Comparison of ENCODE assay signal across 24 cellular contexts in genomic region chr6:148332088-148332487, GRCh38. TPM values are rescaled to one million over a fixed set of nuclear protein-coding genes. Genes with fewer than 3 reads are reported as not detected.
DNase-seq lines count a peak whose midpoint lies in the region; ATAC-seq, FAIRE-seq and TF ChIP-seq lines count a peak whose summit lies in the region.
"Had no signal": no experiment of that assay in that cellular context is flagged by ENCODE, and none has a peak within 500 bp of the region (broad histone marks: within the 10 kb centered on the region; RNA-seq: fewer than 3 reads in every experiment).

No MANE protein-coding gene starts in this region.

- H3K27me3 ChIP-seq in GM23248 (replicated peaks; ENCODE audit: insufficient read depth) (no peaks in the 10 kb centered on the region), gastroesophageal sphincter (no peaks in the 10 kb centered on the region)

- H3K4me2 ChIP-seq in GM23248 (ENCODE audit: unreplicated experiment) = no peak overlapping the region

- H4K20me1 ChIP-seq in GM23248 (ENCODE audit: insufficient read depth) = no peaks in the 10 kb centered on the region

- 90 to 100% methylated on average over 1 of the region's 1 CpG for WGBS in GM23248 (ENCODE audit: low coverage in 1 of 2, low lambda C conversion rate in 2 of 2, missing lambda C conversion rate in 2 of 2), 2 experiments
- WGBS in gastroesophageal sphincter (ENCODE audit: low coverage in 1 of 2), 2 donors = 91 to 94% methylated on average over 1 of the region's 1 CpG

- H3K4me3 Mint-ChIP-seq in WTC11 = no peak overlapping the region
- H3K4me3 Mint-ChIP-seq in nephron progenitor cell = no peak overlapping the region
- H3K4me3 Mint-ChIP-seq: B cell had no signal

- H3K36me3 Mint-ChIP-seq in WTC11 = no peaks in the 10 kb centered on the region
- no peaks in the 10 kb centered on the region for H3K36me3 Mint-ChIP-seq in nephron progenitor cell (ENCODE audit: low read depth)

- H3K9me3 Mint-ChIP-seq in WTC11 (no peaks in the 10 kb centered on the region), nephron progenitor cell (no peaks in the 10 kb centered on the region)

- DNase-seq in GM23248 (peak; percentile 26), WTC11 (ENCODE audit: low spot score) (no peak), nephron progenitor cell (no peak), Right ventricle myocardium superior (no peak), frontal cortex (ENCODE audit: low spot score in 2 of 2) (no peak)
- no peak for DNase-seq in activated CD8-positive, alpha-beta memory T cell treated with anti-CD3 and anti-CD28 coated beads for 24 hours
- DNase-seq: DMS 273 treated with DMSO at 0.1 percent for 48 hours; MM.1S; NCI-H1092; NCI-H1436 treated with DMSO at 0.1 percent for 48 hours; NCI-H2029; NCI-H2171; NCI-H446 treated with DMSO at 0.1 percent for 48 hours; NCI-H748 treated with DMSO at 0.1 percent for 48 hours; NK-92 treated with Interleukin-12 subunit alpha and Interleukin-12 subunit beta, amount 100 ng/mL, for 24 hours had no signal

- H3K9me3 ChIP-seq in GM23248 (ENCODE audit: low read depth) = no peaks in the 10 kb centered on the region
- no peaks in the 10 kb centered on the region for H3K9me3 ChIP-seq in gastroesophageal sphincter
- H3K9me3 ChIP-seq: HAP-1 had no signal

- H2AFZ ChIP-seq in GM23248 = no peak overlapping the region

- intact Hi-C loops in Right ventricle myocardium superior (cut with DNase I) = no loop called here

- no peak for TF ChIP-seq EP300 in gastroesophageal sphincter (IDR thresholded peaks at IDR 0.05)

- H3K27me3 Mint-ChIP-seq in WTC11 (ENCODE audit: low read depth) (no peaks in the 10 kb centered on the region), nephron progenitor cell (ENCODE audit: low read depth, poor library complexity) (peaks cover 2% of the 10 kb centered on the region)

- no peak overlapping the region for H3K9ac ChIP-seq in GM23248

- H3K36me3 ChIP-seq in GM23248 (ENCODE audit: low read depth) = no peaks in the 10 kb centered on the region
- no peaks in the 10 kb centered on the region for H3K36me3 ChIP-seq in gastroesophageal sphincter
- H3K36me3 ChIP-seq: HAP-1 had no signal

- H3K4me3 ChIP-seq in GM23248 (no peak overlapping the region), gastroesophageal sphincter (no peak overlapping the region)
- H3K4me3 ChIP-seq: HAP-1 had no signal

- H3K27ac ChIP-seq in GM23248 = peak overlapping the region; percentile 21; the same call in 1 of the 2 replicates
- no peak overlapping the region for H3K27ac ChIP-seq in gastroesophageal sphincter

- H3K4me1 ChIP-seq in GM23248 (ENCODE audit: insufficient read depth) = peaks cover 51% of the 10 kb centered on the region
- H3K4me1 ChIP-seq in gastroesophageal sphincter = peaks cover 0 to 21% (median 19%) of the 10 kb centered on the region in 3 donors
- H3K4me1 ChIP-seq: HAP-1 had no signal

- H3K4me1 Mint-ChIP-seq in WTC11 = peaks cover 16% of the 10 kb centered on the region; the same call in 1 of the 2 replicates
- peaks cover 11% of the 10 kb centered on the region for H3K4me1 Mint-ChIP-seq in nephron progenitor cell
- H3K4me1 Mint-ChIP-seq: B cell had no signal

- no peak for TF ChIP-seq CTCF in WTC11 (IDR thresholded peaks at IDR 0.05)
- no peak for TF ChIP-seq CTCF in nephron progenitor cell (IDR thresholded peaks at IDR 0.05)
- no peak for TF ChIP-seq CTCF in gastroesophageal sphincter (IDR thresholded peaks at IDR 0.05)

- peaks cover 85% of the 10 kb centered on the region for H3K79me2 ChIP-seq in GM23248 (ENCODE audit: insufficient read depth)

- in situ Hi-C loops in GM23248 (cut with MboI) = no loop called here

- H3K9me2 ChIP-seq in GM23248 (ENCODE audit: insufficient read depth) = no peaks in the 10 kb centered on the region

- H3K27ac Mint-ChIP-seq in WTC11 (peak overlapping the region; percentile 21), nephron progenitor cell (peak overlapping the region; percentile 21)
- H3K27ac Mint-ChIP-seq: B cell had no signal

- POLR2A ChIA-PET in WTC11 (lab: Charles Lee) = no interaction called here

- peaks cover 39% of the 10 kb centered on the region for H3F3A ChIP-seq in GM23248 (ENCODE audit: insufficient read depth)

- no peak for FAIRE-seq in frontal cortex (lab: Jason Lieb, UNC)
- FAIRE-seq: G401.6, HTR-8/SVneo, RCC 7860 had no signal

- TF ChIP-seq POLR2A in gastroesophageal sphincter (IDR thresholded peaks at IDR 0.05) = no peak

- CTCF ChIA-PET in WTC11 (lab: Charles Lee) = no interaction called here

- ATAC-seq in WTC11 = no peak
- peak; percentile 41 for ATAC-seq in esophagus mucosa
- no peak for ATAC-seq in Right ventricle myocardium superior (ENCODE audit: poor library complexity)
- ATAC-seq in gastroesophageal sphincter = no peak
- ATAC-seq: Right ventricle myocardium inferior had no signal

TF ChIP-seq in WTC11, 78 proteins besides CTCF, POLR2A, EP300 and RAD21 (continues in another document):
- TF ChIP-seq ZNF532 (CRISPR knock-in tag; IDR thresholded peaks at IDR 0.05; ENCODE audit: borderline replicate concordance) (no peak), ZNF425 (CRISPR knock-in tag; conservative IDR thresholded peaks at IDR 0.05) (no peak), ZNF423 (CRISPR knock-in tag; IDR thresholded peaks at IDR 0.05) (no peak), RORB (CRISPR knock-in tag; IDR thresholded peaks at IDR 0.05) (no peak)

RNA-seq across cellular contexts. Expression of gene SASH1, which starts 10.6 kb away (rescaled TPM):
- 89.7 and 99.0 TPM in 2 replicates for total RNA-seq in GM23248 (2014; rRNA removed; shearing (Covaris generic))
- 68.5 and 69.1 TPM in 2 replicates for polyA plus RNA-seq in GM23248 (2016; fragmentation: Nextera tagmentation; extraction: Ambion mirVana)
- total RNA-seq in WTC11 (2021) = 21.7 to 27.4 TPM (median 24.0 TPM) in 3 replicates
- 65.2 TPM for total RNA-seq in esophagus mucosa
- total RNA-seq in Right ventricle myocardium superior = 35.8 TPM
- total RNA-seq in frontal cortex = 23.2 TPM
- total RNA-seq in gastroesophageal sphincter = 10 to 100 TPM; 48.9 to 78.9 (median 64.6) TPM
- total RNA-seq: OCI-LY7 had no signal
